ENCODE assay signal across 1 cellular context in genomic region chr20:50308513-50309279, GRCh38.
TF ChIP-seq lines count a peak whose summit lies in the region.

No MANE protein-coding gene starts in this region.

TF ChIP-seq in HepG2, 621 proteins besides CTCF, POLR2A, EP300 and RAD21 (continued from another document and continues in another):
- TF ChIP-seq, protein P1, sequence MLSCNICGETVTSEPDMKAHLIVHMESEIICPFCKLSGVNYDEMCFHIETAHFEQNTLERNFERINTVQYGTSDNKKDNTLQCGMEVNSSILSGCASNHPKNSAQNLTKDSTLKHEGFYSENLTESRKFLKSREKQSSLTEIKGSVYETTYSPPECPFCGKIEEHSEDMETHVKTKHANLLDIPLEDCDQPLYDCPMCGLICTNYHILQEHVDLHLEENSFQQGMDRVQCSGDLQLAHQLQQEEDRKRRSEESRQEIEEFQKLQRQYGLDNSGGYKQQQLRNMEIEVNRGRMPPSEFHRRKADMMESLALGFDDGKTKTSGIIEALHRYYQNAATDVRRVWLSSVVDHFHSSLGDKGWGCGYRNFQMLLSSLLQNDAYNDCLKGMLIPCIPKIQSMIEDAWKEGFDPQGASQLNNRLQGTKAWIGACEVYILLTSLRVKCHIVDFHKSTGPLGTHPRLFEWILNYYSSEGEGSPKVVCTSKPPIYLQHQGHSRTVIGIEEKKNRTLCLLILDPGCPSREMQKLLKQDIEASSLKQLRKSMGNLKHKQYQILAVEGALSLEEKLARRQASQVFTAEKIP (CRISPR knock-in tag; IDR thresholded peaks at IDR 0.05; ENCODE audit: borderline replicate concordance): no peak
- TF ChIP-seq ZNF556 (CRISPR knock-in tag; IDR thresholded peaks at IDR 0.05; ENCODE audit: borderline replicate concordance) (peak; percentile 67; the same call in 1 of the 2 replicates), STAT5B (CRISPR knock-in tag; IDR thresholded peaks at IDR 0.05) (0 out of 2 replicates have a peak, but pooled peaks have one; percentile 68), ZNF501 (CRISPR knock-in tag; IDR thresholded peaks at IDR 0.05) (no peak; the same call in 1 of the 2 replicates), SSRP1 (CRISPR knock-in tag; IDR thresholded peaks at IDR 0.05) (peak; percentile 95; the same call in 1 of the 2 replicates), ZBTB4 (CRISPR knock-in tag; IDR thresholded peaks at IDR 0.05; ENCODE audit: borderline replicate concordance) (no peak), ZBTB40 (IDR thresholded peaks at IDR 0.05) (no peak), ZBTB40 (CRISPR knock-in tag; IDR thresholded peaks at IDR 0.05) (peak; percentile 71), ZNF569 (CRISPR knock-in tag; IDR thresholded peaks at IDR 0.05; ENCODE audit: borderline replicate concordance) (no peak), THRA (CRISPR knock-in tag; IDR thresholded peaks at IDR 0.05; ENCODE audit: borderline replicate concordance) (peak; percentile 85), ZNF766 (CRISPR knock-in tag; IDR thresholded peaks at IDR 0.05; ENCODE audit: borderline replicate concordance) (no peak), ZKSCAN8 (CRISPR knock-in tag; IDR thresholded peaks at IDR 0.05; ENCODE audit: borderline replicate concordance) (peak; percentile 94), TOPORS (CRISPR knock-in tag; IDR thresholded peaks at IDR 0.05) (0 out of 2 replicates have a peak, but pooled peaks have one; percentile 44), ZNF552 (CRISPR knock-in tag; IDR thresholded peaks at IDR 0.05; ENCODE audit: borderline replicate concordance) (no peak; the same call in 1 of the 2 replicates), ZNF605 (CRISPR knock-in tag; IDR thresholded peaks at IDR 0.05) (peak; percentile 48; the same call in 1 of the 2 replicates), HOXD1 (CRISPR knock-in tag; IDR thresholded peaks at IDR 0.05) (no peak; the same call in none of the 2 replicates), ZNF557 (CRISPR knock-in tag; IDR thresholded peaks at IDR 0.05) (no peak), FOSL2 (CRISPR knock-in tag; IDR thresholded peaks at IDR 0.05) (peak; percentile 92), NFRKB (IDR thresholded peaks at IDR 0.05) (no peak), HIC2 (CRISPR knock-in tag; IDR thresholded peaks at IDR 0.05; ENCODE audit: low read depth) (peak; percentile 92), NFYC (CRISPR knock-in tag; IDR thresholded peaks at IDR 0.05) (no peak), RBM39 (IDR thresholded peaks at IDR 0.05; ENCODE audit: low read depth, low read length, poor library complexity, severe bottlenecking) (peak; percentile 65), ZMYM4 (CRISPR knock-in tag; IDR thresholded peaks at IDR 0.05) (no peak), ZNF550 (CRISPR knock-in tag; IDR thresholded peaks at IDR 0.05; ENCODE audit: borderline replicate concordance) (no peak), ZBTB7A (CRISPR knock-in tag; IDR thresholded peaks at IDR 0.05) (peak; percentile 83), YY1 (IDR thresholded peaks at IDR 0.05; ENCODE audit: insufficient read depth, insufficient replicate concordance, low read depth, low read length) (peak; percentile 35), SALL1 (CRISPR knock-in tag; IDR thresholded peaks at IDR 0.05) (peak; percentile 84; the same call in 1 of the 2 replicates), ZNF589 (CRISPR knock-in tag; conservative IDR thresholded peaks at IDR 0.05) (peak; percentile 91), ZNF331 (CRISPR knock-in tag; IDR thresholded peaks at IDR 0.05) (peak; percentile 51), ZNF747 (CRISPR knock-in tag; IDR thresholded peaks at IDR 0.05; ENCODE audit: borderline replicate concordance) (no peak; the same call in 1 of the 2 replicates), ZBTB38 (CRISPR knock-in tag; IDR thresholded peaks at IDR 0.05) (0 out of 2 replicates have a peak, but pooled peaks have one; percentile 72), SP2 (CRISPR knock-in tag; IDR thresholded peaks at IDR 0.05) (no peak), ZNF850 (CRISPR knock-in tag; conservative IDR thresholded peaks at IDR 0.05) (no peak), SAP130 (CRISPR knock-in tag; IDR thresholded peaks at IDR 0.05; ENCODE audit: low read depth) (peak; percentile 74), ZNF839 (CRISPR knock-in tag; IDR thresholded peaks at IDR 0.05; ENCODE audit: borderline replicate concordance) (peak; percentile 67; the same call in 1 of the 2 replicates)
- TF ChIP-seq, protein P2, sequence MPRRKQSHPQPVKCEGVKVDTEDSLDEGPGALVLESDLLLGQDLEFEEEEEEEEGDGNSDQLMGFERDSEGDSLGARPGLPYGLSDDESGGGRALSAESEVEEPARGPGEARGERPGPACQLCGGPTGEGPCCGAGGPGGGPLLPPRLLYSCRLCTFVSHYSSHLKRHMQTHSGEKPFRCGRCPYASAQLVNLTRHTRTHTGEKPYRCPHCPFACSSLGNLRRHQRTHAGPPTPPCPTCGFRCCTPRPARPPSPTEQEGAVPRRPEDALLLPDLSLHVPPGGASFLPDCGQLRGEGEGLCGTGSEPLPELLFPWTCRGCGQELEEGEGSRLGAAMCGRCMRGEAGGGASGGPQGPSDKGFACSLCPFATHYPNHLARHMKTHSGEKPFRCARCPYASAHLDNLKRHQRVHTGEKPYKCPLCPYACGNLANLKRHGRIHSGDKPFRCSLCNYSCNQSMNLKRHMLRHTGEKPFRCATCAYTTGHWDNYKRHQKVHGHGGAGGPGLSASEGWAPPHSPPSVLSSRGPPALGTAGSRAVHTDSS (CRISPR knock-in tag; conservative IDR thresholded peaks at IDR 0.05): no peak
- TF ChIP-seq, protein P3, sequence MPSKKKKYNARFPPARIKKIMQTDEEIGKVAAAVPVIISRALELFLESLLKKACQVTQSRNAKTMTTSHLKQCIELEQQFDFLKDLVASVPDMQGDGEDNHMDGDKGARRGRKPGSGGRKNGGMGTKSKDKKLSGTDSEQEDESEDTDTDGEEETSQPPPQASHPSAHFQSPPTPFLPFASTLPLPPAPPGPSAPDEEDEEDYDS (CRISPR knock-in tag; IDR thresholded peaks at IDR 0.05): peak; percentile 50
- TF ChIP-seq, protein P4, sequence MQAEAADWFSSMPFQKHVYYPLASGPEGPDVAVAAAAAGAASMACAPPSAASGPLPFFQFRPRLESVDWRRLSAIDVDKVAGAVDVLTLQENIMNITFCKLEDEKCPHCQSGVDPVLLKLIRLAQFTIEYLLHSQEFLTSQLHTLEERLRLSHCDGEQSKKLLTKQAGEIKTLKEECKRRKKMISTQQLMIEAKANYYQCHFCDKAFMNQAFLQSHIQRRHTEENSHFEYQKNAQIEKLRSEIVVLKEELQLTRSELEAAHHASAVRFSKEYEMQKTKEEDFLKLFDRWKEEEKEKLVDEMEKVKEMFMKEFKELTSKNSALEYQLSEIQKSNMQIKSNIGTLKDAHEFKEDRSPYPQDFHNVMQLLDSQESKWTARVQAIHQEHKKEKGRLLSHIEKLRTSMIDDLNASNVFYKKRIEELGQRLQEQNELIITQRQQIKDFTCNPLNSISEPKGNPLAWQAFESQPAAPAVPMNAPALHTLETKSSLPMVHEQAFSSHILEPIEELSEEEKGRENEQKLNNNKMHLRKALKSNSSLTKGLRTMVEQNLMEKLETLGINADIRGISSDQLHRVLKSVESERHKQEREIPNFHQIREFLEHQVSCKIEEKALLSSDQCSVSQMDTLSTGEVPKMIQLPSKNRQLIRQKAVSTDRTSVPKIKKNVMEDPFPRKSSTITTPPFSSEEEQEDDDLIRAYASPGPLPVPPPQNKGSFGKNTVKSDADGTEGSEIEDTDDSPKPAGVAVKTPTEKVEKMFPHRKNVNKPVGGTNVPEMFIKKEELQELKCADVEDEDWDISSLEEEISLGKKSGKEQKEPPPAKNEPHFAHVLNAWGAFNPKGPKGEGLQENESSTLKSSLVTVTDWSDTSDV (CRISPR knock-in tag; IDR thresholded peaks at IDR 0.05): 0 out of 2 replicates have a peak, but pooled peaks have one; percentile 67
